In the genomic region with DNA sequence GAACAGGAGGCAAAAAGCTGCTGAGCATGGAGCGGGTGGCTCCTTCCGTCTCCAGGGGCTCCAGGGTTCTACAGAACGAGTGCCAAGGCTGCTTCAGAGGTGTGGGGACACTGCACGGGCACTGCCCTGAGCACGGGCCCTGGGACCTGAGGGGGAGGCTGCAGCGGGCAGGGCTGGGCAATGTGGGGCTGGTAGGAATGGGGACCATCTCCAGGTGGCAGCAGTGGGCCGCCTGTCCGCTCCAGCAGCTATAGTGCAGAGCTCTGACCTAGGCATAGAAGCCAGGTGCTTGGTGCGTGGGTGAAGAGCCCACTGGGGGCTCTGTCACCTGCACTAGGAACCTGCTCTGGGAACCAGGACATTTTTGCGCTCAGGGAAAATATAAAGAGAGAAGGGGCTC, we compare ENCODE assay signal across 8 cellular contexts. TPM values are rescaled to one million over a fixed set of nuclear protein-coding genes. Genes with fewer than 3 reads are reported as not detected.
DNase-seq lines count a peak whose midpoint lies in the region; ATAC-seq, FAIRE-seq and TF ChIP-seq lines count a peak whose summit lies in the region.

No MANE protein-coding gene starts in this region.

- peak; percentile 88 for FAIRE-seq in GM12891 (lab: Jason Lieb, UNC)

- H3K27me3 Mint-ChIP-seq in activated CD8-positive, alpha-beta T cell treated with anti-CD3 and anti-CD28 coated beads for 36 hours: no peaks in the 10 kb centered on the region

- peaks cover 41% of the 10 kb centered on the region for H3K4me1 Mint-ChIP-seq in activated CD8-positive, alpha-beta T cell treated with anti-CD3 and anti-CD28 coated beads for 36 hours (ENCODE audit: low read depth)

- H3K4me3 Mint-ChIP-seq in activated CD8-positive, alpha-beta T cell treated with anti-CD3 and anti-CD28 coated beads for 36 hours: no peak overlapping the region

- CTCF ChIA-PET in activated CD8-positive, alpha-beta T cell treated with anti-CD3 and anti-CD28 coated beads for 36 hours (lab: Charles Lee): interaction anchor here (1.0 to 19.8 kb wide), 8 partner anchors 11 to 88 kb away, joined by 3 to 624 read pairs (median 6); no protein-coding TSS in a partner anchor

- H3K27ac Mint-ChIP-seq in activated CD8-positive, alpha-beta T cell treated with anti-CD3 and anti-CD28 coated beads for 36 hours: peak overlapping the region; percentile 46

- ATAC-seq in HG03039 (IDR thresholded peaks at IDR 0.05; ENCODE audit: unreplicated experiment) (peak; percentile 53), left lobe of liver (peak; percentile 88), HG02759 (IDR thresholded peaks at IDR 0.05; ENCODE audit: unreplicated experiment) (no peak)
- ATAC-seq in activated CD8-positive, alpha-beta T cell treated with anti-CD3 and anti-CD28 coated beads for 36 hours: peak; percentile 57

- TF ChIP-seq POLR2A in GM12891 (IDR thresholded peaks at IDR 0.05; ENCODE audit: low read depth, low read length): no peak

- H3K9me3 Mint-ChIP-seq in activated CD8-positive, alpha-beta T cell treated with anti-CD3 and anti-CD28 coated beads for 36 hours: no peaks in the 10 kb centered on the region

- peak; percentile 19 for TF ChIP-seq CTCF in activated CD8-positive, alpha-beta T cell treated with anti-CD3 and anti-CD28 coated beads for 36 hours (IDR thresholded peaks at IDR 0.05)

- POLR2A ChIA-PET in activated CD8-positive, alpha-beta T cell treated with anti-CD3 and anti-CD28 coated beads for 36 hours (lab: Charles Lee): interaction anchor here (0.9 to 37.9 kb wide), 5 partner anchors 10 to 86 kb away, joined by 3 to 904 read pairs (median 5); no protein-coding TSS in a partner anchor

- peaks cover 59% of the 10 kb centered on the region for H3K36me3 Mint-ChIP-seq in activated CD8-positive, alpha-beta T cell treated with anti-CD3 and anti-CD28 coated beads for 36 hours (ENCODE audit: low read depth)

- DNase-seq in GM12891 (ENCODE audit: insufficient read length, low spot score): peak; percentile 90
- DNase-seq in activated CD8-positive, alpha-beta T cell treated with anti-CD3 and anti-CD28 coated beads for 36 hours: peak; percentile 56
- DNase-seq in left lobe of liver (ENCODE audit: low spot score): no peak
- no peak for DNase-seq in SIG-M5 (lab: John Stamatoyannopoulos, UW)
- no peak for DNase-seq in GF-D8 (lab: John Stamatoyannopoulos, UW)
- no peak for DNase-seq in T1000 (lab: John Stamatoyannopoulos, UW)

- intact Hi-C loops in activated CD8-positive, alpha-beta T cell treated with anti-CD3 and anti-CD28 coated beads for 36 hours (cut with micrococcal nuclease): no loop called here

TF ChIP-seq in GM12891, 5 proteins besides CTCF, POLR2A, EP300 and RAD21:
- no peak for TF ChIP-seq POLR2AphosphoS5 (IDR thresholded peaks at IDR 0.05; ENCODE audit: low read depth, low read length)
- no peak for TF ChIP-seq POU2F2 (IDR thresholded peaks at IDR 0.05; ENCODE audit: low read depth, low read length)
- TF ChIP-seq TAF1 (IDR thresholded peaks at IDR 0.05; ENCODE audit: low read depth, low read length): no peak
- TF ChIP-seq SPI1 (IDR thresholded peaks at IDR 0.05; ENCODE audit: low read depth, low read length): no peak
- no peak for TF ChIP-seq PAX5 (IDR thresholded peaks at IDR 0.05; ENCODE audit: insufficient read depth, low read length, severe bottlenecking)

RNA-seq across cellular contexts. Expression of a gene that starts 22.3 kb away (rescaled TPM):
- 25.5 TPM for polyA plus RNA-seq in GM12891 (2012; ENCODE audit: low read depth, missing spikeins)
- 100 to 1,000 TPM; 373 to 382 TPM for total RNA-seq in activated CD8-positive, alpha-beta T cell treated with anti-CD3 and anti-CD28 coated beads for 36 hours
- 8.1 TPM for total RNA-seq in left lobe of liver

RNA-seq across cellular contexts. Expression of a gene that starts 24.4 kb away (rescaled TPM):
- 1.0 TPM for polyA plus RNA-seq in GM12891 (2012; ENCODE audit: low read depth, missing spikeins)
- 10 to 100 TPM in 1 of 2 experiments, 1 to 10 TPM in 1; 8.8 to 10.2 TPM for total RNA-seq in activated CD8-positive, alpha-beta T cell treated with anti-CD3 and anti-CD28 coated beads for 36 hours
- 14.1 TPM for total RNA-seq in left lobe of liver

RNA-seq across cellular contexts. Expression of a gene that starts 38.8 kb away (rescaled TPM):
- polyA plus RNA-seq in GM12891 (2012; ENCODE audit: low read depth, missing spikeins): 0.47 TPM
- under 1 TPM; 0.56 to 0.58 TPM for total RNA-seq in activated CD8-positive, alpha-beta T cell treated with anti-CD3 and anti-CD28 coated beads for 36 hours
- total RNA-seq in left lobe of liver: 2.1 TPM

Comparison
In these comparisons a context has a peak if more than half of its experiments do, and no peak if none do; other contexts are left out.
1. DNase-seq: peak in GM12891 (single experiment) and activated CD8-positive, alpha-beta T cell treated with anti-CD3 and anti-CD28 coated beads for 36 hours (single experiment); none in left lobe of liver (single experiment), SIG-M5 (single experiment), GF-D8 (single experiment) and T1000 (single experiment).
2. RNA of a gene that starts 22.3 kb away (total RNA-seq): 373 to 382 TPM in activated CD8-positive, alpha-beta T cell treated with anti-CD3 and anti-CD28 coated beads for 36 hours; 8.1 TPM in left lobe of liver (single experiment); every median in the first group is over 10 times any median in the second.